ENCODE assay signal across 8 cellular contexts in the genomic region with DNA sequence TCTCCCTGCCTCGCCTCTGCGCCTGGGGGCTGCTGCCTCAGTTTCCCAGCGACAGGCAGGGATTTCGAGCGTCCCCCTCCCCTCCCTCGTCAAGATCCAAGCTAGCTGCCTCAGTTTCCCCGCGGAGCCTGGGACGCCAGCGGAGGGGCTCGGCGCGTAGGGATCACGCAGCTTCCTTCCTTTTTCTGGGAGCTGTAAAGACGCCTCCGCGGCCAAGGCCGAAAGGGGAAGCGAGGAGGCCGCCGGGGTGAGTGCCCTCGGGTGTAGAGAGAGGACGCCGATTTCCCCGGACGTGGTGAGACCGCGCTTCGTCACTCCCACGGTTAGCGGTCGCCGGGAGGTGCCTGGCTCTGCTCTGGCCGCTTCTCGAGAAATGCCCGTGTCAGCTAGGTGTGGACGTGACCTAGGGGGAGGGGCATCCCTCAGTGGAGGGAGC. TPM values are rescaled to one million over a fixed set of nuclear protein-coding genes. Genes with fewer than 3 reads are reported as not detected.
DNase-seq lines count a peak whose midpoint lies in the region; ATAC-seq and TF ChIP-seq lines count a peak whose summit lies in the region.

No MANE protein-coding gene starts in this region.

- H3K9me3 ChIP-seq in HUES6 (ENCODE audit: control insufficient read depth, insufficient read depth, low read depth, low read length), result no peaks in the 10 kb centered on the region

- H3K27ac Mint-ChIP-seq in activated CD4-positive, alpha-beta T cell treated with anti-CD3 and anti-CD28 coated beads for 36 hours, result peak overlapping the region; percentile 91
- no peak overlapping the region for H3K27ac Mint-ChIP-seq in mesothelial cell of epicardium

- H3K27ac ChIP-seq in HUES6 (ENCODE audit: low read depth, low read length) (no peak overlapping the region), dorsolateral prefrontal cortex (peak overlapping the region in 54 of 59 donors; percentile 8 to 90 (median 68))

- TF ChIP-seq CTCF in dorsolateral prefrontal cortex (IDR thresholded peaks at IDR 0.05 in 54 of 56, conservative IDR thresholded peaks at IDR 0.05 in 2 of 56; ENCODE audit: low read depth in 1 of 56, partially characterized antibody in 56 of 56), result no peak
- no peak for TF ChIP-seq CTCF in mesothelial cell of epicardium (IDR thresholded peaks at IDR 0.05; ENCODE audit: unreplicated experiment)

- H3K9me3 Mint-ChIP-seq in activated CD4-positive, alpha-beta T cell treated with anti-CD3 and anti-CD28 coated beads for 36 hours (ENCODE audit: low read depth), result no peaks in the 10 kb centered on the region
- H3K9me3 Mint-ChIP-seq in mesothelial cell of epicardium, result no peaks in the 10 kb centered on the region

- intact Hi-C loops in activated CD4-positive, alpha-beta T cell treated with anti-CD3 and anti-CD28 coated beads for 36 hours (cut with DNase I, micrococcal nuclease), result loop anchor here (1.0 to 2.0 kb wide), 5 partner anchors 19 to 133 kb away; a partner anchor contains a TSS
- intact Hi-C loops in dorsolateral prefrontal cortex (cut with DNase I), result no loop called here

- CTCF ChIA-PET in activated CD4-positive, alpha-beta T cell treated with anti-CD3 and anti-CD28 coated beads for 36 hours (lab: Charles Lee), result interaction anchor here (0.6 to 9.2 kb wide), 21 partner anchors 9 to 213 kb away, joined by 3 to 165 read pairs (median 6); a partner anchor contains a TSS

- ATAC-seq in GM18907 (IDR thresholded peaks at IDR 0.05; ENCODE audit: unreplicated experiment), result peak; percentile 45
- ATAC-seq in activated CD4-positive, alpha-beta T cell treated with anti-CD3 and anti-CD28 coated beads for 36 hours, result peak; percentile 54
- peak; percentile 72 for ATAC-seq in stimulated activated naive CD8-positive, alpha-beta T cell treated with anti-CD3 and anti-CD28 coated beads, Interleukin-15, Interleukin-2, amounts not matched to agents 100 U/mL and 50 U/mL, for 24 hours

- H3K4me3 ChIP-seq in HUES6 (ENCODE audit: low read depth, low read length), result peak overlapping the region; percentile 52
- H3K4me3 ChIP-seq in dorsolateral prefrontal cortex, result peak overlapping the region; percentile 14 to 66 (median 49)

- H3K4me1 ChIP-seq in HUES6 (ENCODE audit: control insufficient read depth, insufficient read depth, low read length), result peaks cover 8% of the 10 kb centered on the region

- no peaks in the 10 kb centered on the region for H3K27me3 Mint-ChIP-seq in activated CD4-positive, alpha-beta T cell treated with anti-CD3 and anti-CD28 coated beads for 36 hours
- peaks cover 50% of the 10 kb centered on the region for H3K27me3 Mint-ChIP-seq in mesothelial cell of epicardium (ENCODE audit: low read depth)

- peak overlapping the region; percentile 80 for H3K4me3 Mint-ChIP-seq in activated CD4-positive, alpha-beta T cell treated with anti-CD3 and anti-CD28 coated beads for 36 hours
- H3K4me3 Mint-ChIP-seq in mesothelial cell of epicardium, result peak overlapping the region; percentile 55

- H3K36me3 ChIP-seq in HUES6 (ENCODE audit: control insufficient read depth, insufficient read depth, low read length), result no peaks in the 10 kb centered on the region

- POLR2A ChIA-PET in activated CD4-positive, alpha-beta T cell treated with anti-CD3 and anti-CD28 coated beads for 36 hours (lab: Charles Lee), result interaction anchor here (0.6 to 3.5 kb wide), 11 partner anchors 10 to 1912 kb away, joined by 3 to 53 read pairs (median 7); a partner anchor contains a TSS

- DNase-seq in activated CD4-positive, alpha-beta T cell treated with anti-CD3 and anti-CD28 coated beads for 36 hours, result peak; percentile 86
- DNase-seq in dorsolateral prefrontal cortex, result peak in 2 of 10 donors; percentile 27 to 48
- no peak for DNase-seq in mesothelial cell of epicardium (ENCODE audit: low spot score in 2 of 2, unreplicated experiment in 2 of 2)
- DNase-seq in stimulated activated naive CD8-positive, alpha-beta T cell treated with anti-CD3 and anti-CD28 coated beads, Interleukin-15, Interleukin-2, amounts not matched to agents 100 U/mL and 50 U/mL, for 24 hours, result peak; percentile 88
- no peak for DNase-seq in NCI-H748 treated with DMSO at 0.1 percent for 48 hours (lab: John Stamatoyannopoulos, UW)
- DNase-seq in NCI-H2029 treated with DMSO at 0.1 percent for 48 hours (lab: John Stamatoyannopoulos, UW), result no peak

- H3K9ac ChIP-seq in HUES6 (ENCODE audit: low read length), result peak overlapping the region; percentile 3

- peaks cover 20% of the 10 kb centered on the region for H3K36me3 Mint-ChIP-seq in activated CD4-positive, alpha-beta T cell treated with anti-CD3 and anti-CD28 coated beads for 36 hours (ENCODE audit: low read depth)
- no peaks in the 10 kb centered on the region for H3K36me3 Mint-ChIP-seq in mesothelial cell of epicardium

- H3K27me3 ChIP-seq in HUES6 (ENCODE audit: control insufficient read depth, insufficient read depth, low read length) (peaks cover 43% of the 10 kb centered on the region), dorsolateral prefrontal cortex (peaks cover 0 to 25% (median 12%) of the 10 kb centered on the region in 45 donors)

- H3K4me1 Mint-ChIP-seq in activated CD4-positive, alpha-beta T cell treated with anti-CD3 and anti-CD28 coated beads for 36 hours, result peaks cover 37% of the 10 kb centered on the region
- no peaks in the 10 kb centered on the region for H3K4me1 Mint-ChIP-seq in mesothelial cell of epicardium

RNA-seq across cellular contexts. Expression of a gene that starts 0.7 kb away (rescaled TPM):
- 10 to 100 TPM; 27.9 to 30.9 TPM for total RNA-seq in activated CD4-positive, alpha-beta T cell treated with anti-CD3 and anti-CD28 coated beads for 36 hours
- total RNA-seq in dorsolateral prefrontal cortex, result 10 to 100 TPM in 28 of 120 experiments, 1 to 10 TPM in 92; 1.5 to 66.9 (median 5.3) TPM
- 9.0 to 11.6 TPM (median 9.6 TPM) in 3 replicates for total RNA-seq in mesothelial cell of epicardium

RNA-seq across cellular contexts. Expression of a gene that starts 16.6 kb away (rescaled TPM):
- under 1 TPM; 0.23 to 0.46 TPM for total RNA-seq in activated CD4-positive, alpha-beta T cell treated with anti-CD3 and anti-CD28 coated beads for 36 hours
- total RNA-seq in dorsolateral prefrontal cortex (1 to 10 TPM in 1 of 120 experiments, under 1 TPM in 9, not detected in 110; 0.38 to 1.1 (median 0.51) TPM), mesothelial cell of epicardium (2.0 to 2.6 TPM (median 2.4 TPM) in 3 replicates)

RNA-seq across cellular contexts. Expression of a gene that starts 18.2 kb away (rescaled TPM):
- total RNA-seq in activated CD4-positive, alpha-beta T cell treated with anti-CD3 and anti-CD28 coated beads for 36 hours, result 100 to 1,000 TPM; 130 to 140 TPM
- 10 to 100 TPM; 35.7 to 68.1 (median 53.5) TPM for total RNA-seq in dorsolateral prefrontal cortex
- 54.1 to 57.4 TPM (median 54.4 TPM) in 3 replicates for total RNA-seq in mesothelial cell of epicardium

RNA-seq across cellular contexts. Expression of a gene that starts 19.6 kb away (rescaled TPM):
- total RNA-seq in activated CD4-positive, alpha-beta T cell treated with anti-CD3 and anti-CD28 coated beads for 36 hours, result 1 to 10 TPM; 1.9 TPM
- total RNA-seq in dorsolateral prefrontal cortex (100 to 1,000 TPM in 1 of 120 experiments, 10 to 100 TPM in 119; 21.8 to 112 (median 61.0) TPM), mesothelial cell of epicardium (3.3 to 5.7 TPM (median 4.9 TPM) in 3 replicates)

RNA-seq across cellular contexts. Expression of a gene that starts 39.1 kb away (rescaled TPM):
- total RNA-seq in activated CD4-positive, alpha-beta T cell treated with anti-CD3 and anti-CD28 coated beads for 36 hours, result 1 to 10 TPM; 8.1 to 9.0 TPM
- total RNA-seq in dorsolateral prefrontal cortex (1 to 10 TPM; 1.1 to 4.4 (median 2.1) TPM), mesothelial cell of epicardium (34.6 to 36.9 TPM (median 34.9 TPM) in 3 replicates)

Comparison
In these comparisons a context has a peak if more than half of its experiments do, and no peak if none do; other contexts are left out.
1. DNase-seq: peak in activated CD4-positive, alpha-beta T cell treated with anti-CD3 and anti-CD28 coated beads for 36 hours (single experiment) and stimulated activated naive CD8-positive, alpha-beta T cell treated with anti-CD3 and anti-CD28 coated beads, Interleukin-15, Interleukin-2, amounts not matched to agents 100 U/mL and 50 U/mL, for 24 hours (single experiment); none in mesothelial cell of epicardium (0 of 2), NCI-H748 treated with DMSO at 0.1 percent for 48 hours (single experiment) and NCI-H2029 treated with DMSO at 0.1 percent for 48 hours (single experiment).
2. intact Hi-C loops: an anchor here in activated CD4-positive, alpha-beta T cell treated with anti-CD3 and anti-CD28 coated beads for 36 hours (1.0 to 2.0 kb wide); none called in dorsolateral prefrontal cortex.
3. Peak in every context shown above with its lines, with median percentiles within 50 percentile points of each other: ATAC-seq.